In the genomic region with DNA sequence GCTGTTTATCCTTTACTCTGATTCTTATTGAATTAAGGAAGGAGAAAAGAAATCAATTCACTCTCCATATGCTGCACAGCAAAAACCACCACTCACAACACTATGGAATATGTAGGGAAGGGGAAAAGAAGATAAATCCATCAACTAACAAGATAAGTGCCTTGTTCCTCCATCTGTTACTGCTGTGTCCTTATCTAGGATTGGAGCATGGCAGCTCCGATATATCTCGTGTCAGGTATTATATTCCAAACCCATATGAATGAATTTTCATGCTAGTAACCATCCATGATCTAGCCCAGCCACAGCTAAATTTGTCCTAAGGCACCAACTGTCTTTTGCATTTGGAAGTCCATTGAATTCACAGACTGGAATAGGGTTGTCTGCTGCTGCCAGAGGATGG, we compare ENCODE assay signal across 16 cellular contexts.
DNase-seq lines count a peak whose midpoint lies in the region; ATAC-seq, FAIRE-seq and TF ChIP-seq lines count a peak whose summit lies in the region.
"Had no signal": no experiment of that assay in that cellular context is flagged by ENCODE, and none has a peak within 500 bp of the region (broad histone marks: within the 10 kb centered on the region; RNA-seq: fewer than 3 reads in every experiment).

No MANE protein-coding gene starts in this region.

- H3K4me3 ChIP-seq in WERI-Rb-1 (ENCODE audit: low read depth, low read length) (peak overlapping the region; percentile 29), ascending aorta (no peak overlapping the region)
- H3K4me3 ChIP-seq: GM12878, GM23338 had no signal

- H3K27me3 ChIP-seq in WERI-Rb-1 (ENCODE audit: insufficient read depth, low read depth, severe bottlenecking) (no peaks in the 10 kb centered on the region), ascending aorta (no peaks in the 10 kb centered on the region)
- H3K27me3 ChIP-seq: BE2C had no signal

- H3K4me3 Mint-ChIP-seq in glutamatergic neuron (ENCODE audit: unreplicated experiment) = no peak overlapping the region
- H3K4me3 Mint-ChIP-seq: CD4-positive, alpha-beta memory T cell; GM23338 had no signal

- DNase-seq in NCI-H526 (lab: John Stamatoyannopoulos, UW) (peak; percentile 35 to 65), WERI-Rb-1 (no peak), glutamatergic neuron (no peak), HTR-8/SVneo (ENCODE audit: insufficient read length, low spot score) (no peak), ascending aorta (ENCODE audit: low spot score in 2 of 2) (no peak)
- DNase-seq: BE2C; CD4-positive, alpha-beta memory T cell; DMS79; H7 had no signal

- H3K27me3 Mint-ChIP-seq in glutamatergic neuron (ENCODE audit: unreplicated experiment) = peaks cover 2% of the 10 kb centered on the region
- H3K27me3 Mint-ChIP-seq: CD4-positive, alpha-beta memory T cell had no signal

- peaks cover 11% of the 10 kb centered on the region for H3K4me1 Mint-ChIP-seq in glutamatergic neuron (ENCODE audit: low read depth, unreplicated experiment)
- H3K4me1 Mint-ChIP-seq: CD4-positive, alpha-beta memory T cell; GM23338 had no signal

- no peak for TF ChIP-seq CTCF in WERI-Rb-1 (IDR thresholded peaks at IDR 0.05; ENCODE audit: low read depth, low read length)
- no peak for TF ChIP-seq CTCF in glutamatergic neuron (IDR thresholded peaks at IDR 0.05; ENCODE audit: partially characterized antibody, unreplicated experiment)
- no peak for TF ChIP-seq CTCF in ascending aorta (IDR thresholded peaks at IDR 0.05)

- H3K9me3 ChIP-seq in WERI-Rb-1 (ENCODE audit: severe bottlenecking) (peaks cover 7% of the 10 kb centered on the region), ascending aorta (no peaks in the 10 kb centered on the region)
- H3K9me3 ChIP-seq: BE2C had no signal

- no peak for ATAC-seq in HG03039 (IDR thresholded peaks at IDR 0.05; ENCODE audit: unreplicated experiment)
- ATAC-seq: GM12878, GM23338, HepG2 had no signal

- peak overlapping the region; percentile 31 for H3K27ac Mint-ChIP-seq in glutamatergic neuron (ENCODE audit: unreplicated experiment)
- H3K27ac Mint-ChIP-seq: CD4-positive, alpha-beta memory T cell; GM23338 had no signal

- H3K36me3 ChIP-seq in WERI-Rb-1 = no peaks in the 10 kb centered on the region
- no peaks in the 10 kb centered on the region for H3K36me3 ChIP-seq in ascending aorta
- H3K36me3 ChIP-seq: BE2C had no signal

- intact Hi-C loops in ascending aorta (cut with DNase I) = no loop called here

- no peaks in the 10 kb centered on the region for H3K4me1 ChIP-seq in ascending aorta
- H3K4me1 ChIP-seq: BE2C had no signal

- H3K27ac ChIP-seq in WERI-Rb-1 = peak overlapping the region; percentile 50
- peak overlapping the region; percentile 41 for H3K27ac ChIP-seq in temporal lobe (ENCODE audit: low read depth, low read length)
- H3K27ac ChIP-seq in ascending aorta = no peak overlapping the region
- H3K27ac ChIP-seq: C4-2B had no signal

- peaks cover 5% of the 10 kb centered on the region for H3K36me3 Mint-ChIP-seq in glutamatergic neuron (ENCODE audit: unreplicated experiment)
- H3K36me3 Mint-ChIP-seq: CD4-positive, alpha-beta memory T cell had no signal

- peaks cover 7% of the 10 kb centered on the region for H3K9me3 Mint-ChIP-seq in glutamatergic neuron (ENCODE audit: unreplicated experiment)

- FAIRE-seq in HTR-8/SVneo (lab: Jason Lieb, UNC) = no peak
- FAIRE-seq: A204.1, GM12878, HepG2 had no signal

Comparison
In these comparisons a context has a peak if more than half of its experiments do, and no peak if none do; other contexts are left out.
1. DNase-seq: peak in NCI-H526 (2 of 2); none in WERI-Rb-1 (single experiment), glutamatergic neuron (single experiment), HTR-8/SVneo (single experiment) and ascending aorta (0 of 2).
2. H3K27ac ChIP-seq: peak in WERI-Rb-1 (single experiment) and temporal lobe (single experiment); none in ascending aorta (0 of 2).